ENCODE assay signal across 17 cellular contexts in the genomic region with DNA sequence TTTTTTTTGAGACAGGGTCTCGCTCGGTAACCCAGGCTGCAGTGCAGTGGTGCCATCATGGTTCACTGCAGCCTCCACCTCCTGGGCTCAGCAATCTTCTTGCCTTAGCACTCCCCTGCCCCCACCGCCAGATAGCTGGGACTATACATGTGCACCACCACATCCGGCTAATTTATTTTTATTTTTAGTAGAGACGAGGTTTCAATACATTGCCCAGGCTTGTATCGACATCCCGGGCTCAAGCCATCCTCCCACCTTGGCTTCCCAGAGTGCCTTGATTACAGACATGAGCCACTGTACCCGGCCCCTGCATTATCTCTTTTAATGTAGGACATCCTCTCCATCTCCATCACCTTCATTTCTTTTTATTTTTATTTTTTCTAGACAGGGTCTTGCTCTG.
DNase-seq lines count a peak whose midpoint lies in the region; ATAC-seq and TF ChIP-seq lines count a peak whose summit lies in the region.
"Had no signal": no experiment of that assay in that cellular context is flagged by ENCODE, and none has a peak within 500 bp of the region (broad histone marks: within the 10 kb centered on the region; RNA-seq: fewer than 3 reads in every experiment).

No MANE protein-coding gene starts in this region.

- no peak overlapping the region for H3K27ac Mint-ChIP-seq in chondrocyte (ENCODE audit: unreplicated experiment)

- H3K4me2 ChIP-seq in MM.1S (ENCODE audit: low read depth, low read length), result peak overlapping the region; percentile 26; the same call in 1 of the 2 replicates
- H3K4me2 ChIP-seq: KMS-11, PC-9 had no signal

- no peaks in the 10 kb centered on the region; the same call in none of the 2 replicates for H3K79me2 ChIP-seq in MM.1S (ENCODE audit: low read length)

- no peaks in the 10 kb centered on the region for H3K9me2 ChIP-seq in MM.1S (replicated peaks; ENCODE audit: insufficient read depth, low read length)

- peak overlapping the region; percentile 13; the same call in 1 of the 2 replicates for H3K27ac ChIP-seq in MM.1S (ENCODE audit: low read length)
- no peak overlapping the region for H3K27ac ChIP-seq in uterus
- no peak overlapping the region for H3K27ac ChIP-seq in caudate nucleus (ENCODE audit: low read depth, low read length)
- H3K27ac ChIP-seq: KMS-11, PC-9 had no signal

- no peak for TF ChIP-seq POLR2A in uterus (IDR thresholded peaks at IDR 0.05)

- H3K9ac ChIP-seq in MM.1S (ENCODE audit: low read length), result no peak overlapping the region
- H3K9ac ChIP-seq: KMS-11 had no signal

- no peaks in the 10 kb centered on the region; the same call in 1 of the 2 replicates for H3K4me1 ChIP-seq in MM.1S (ENCODE audit: low read length)
- H3K4me1 ChIP-seq in uterus, result no peaks in the 10 kb centered on the region

- H3K36me3 ChIP-seq in MM.1S (replicated peaks; ENCODE audit: insufficient read depth, low read length), result no peaks in the 10 kb centered on the region
- H3K36me3 ChIP-seq in uterus, result no peaks in the 10 kb centered on the region

- intact Hi-C loops in uterus (cut with DNase I; ENCODE audit: low total_unique reads), result no loop called here

- H3K27me3 Mint-ChIP-seq in chondrocyte (ENCODE audit: low read depth), result no peaks in the 10 kb centered on the region

- no peaks in the 10 kb centered on the region for H3K4me1 Mint-ChIP-seq in chondrocyte (ENCODE audit: low read depth)

- H3K9me3 ChIP-seq in MM.1S (replicated peaks; ENCODE audit: insufficient read depth, low read length), result no peaks in the 10 kb centered on the region
- H3K9me3 ChIP-seq in uterus, result no peaks in the 10 kb centered on the region

- no peak overlapping the region for H3K4me3 Mint-ChIP-seq in chondrocyte (ENCODE audit: unreplicated experiment)

- H3F3A ChIP-seq in MM.1S (ENCODE audit: insufficient read depth, low read length), result no peaks in the 10 kb centered on the region

- peaks cover 3% of the 10 kb centered on the region for H3K36me3 Mint-ChIP-seq in chondrocyte (ENCODE audit: low read depth)

- no peaks in the 10 kb centered on the region for H3K9me3 Mint-ChIP-seq in chondrocyte (ENCODE audit: low read depth)

- no peak overlapping the region for H3K4me3 ChIP-seq in MM.1S (ENCODE audit: low read length)
- no peak overlapping the region for H3K4me3 ChIP-seq in uterus
- H3K4me3 ChIP-seq: PC-9 had no signal

- no peak for TF ChIP-seq CTCF in MM.1S (IDR thresholded peaks at IDR 0.05; ENCODE audit: low read length)
- TF ChIP-seq CTCF in chondrocyte (IDR thresholded peaks at IDR 0.05), result no peak
- no peak for TF ChIP-seq CTCF in uterus (IDR thresholded peaks at IDR 0.05)

- no peaks in the 10 kb centered on the region for H4K20me1 ChIP-seq in MM.1S (ENCODE audit: insufficient read depth, low read length)

- H3K27me3 ChIP-seq in MM.1S (replicated peaks; ENCODE audit: insufficient read depth, low read length), result no peaks in the 10 kb centered on the region
- no peaks in the 10 kb centered on the region for H3K27me3 ChIP-seq in uterus

- no peak overlapping the region for H2AFZ ChIP-seq in MM.1S (ENCODE audit: low read length)
- H2AFZ ChIP-seq: PC-9 had no signal

- ATAC-seq in GM18868 (IDR thresholded peaks at IDR 0.05; ENCODE audit: unreplicated experiment), result peak; percentile 52
- ATAC-seq in HG02981 (IDR thresholded peaks at IDR 0.05; ENCODE audit: unreplicated experiment), result no peak
- ATAC-seq: HCT116 had no signal

- DNase-seq in MM.1S (peak; percentile 81), chondrocyte (ENCODE audit: low spot score) (peak; percentile 50), mesenteric fat pad (ENCODE audit: low spot score) (no peak), uterus (no peak), caudate nucleus (lab: John Stamatoyannopoulos, UW) (no peak)
- DNase-seq: C1 segment of cervical spinal cord, DMS 273 treated with DMSO at 0.1 percent for 48 hours, EL, NCI-H1417 treated with DMSO at 0.1 percent for 48 hours, NCI-H2029, NCI-H524 treated with DMSO at 0.1 percent for 48 hours, PC-9, T-helper 1 cell had no signal

Comparison
In these comparisons a context has a peak if more than half of its experiments do, and no peak if none do; other contexts are left out.
1. DNase-seq: peak in MM.1S (single experiment) and chondrocyte (single experiment); none in mesenteric fat pad (single experiment), uterus (0 of 2) and caudate nucleus (0 of 61).